18 cellular contexts compared by ENCODE assay signal in genomic region chr2:217467331-217467730, GRCh38.
"Had no signal": no experiment of that assay in that cellular context is flagged by ENCODE, and none has a peak within 500 bp of the region (broad histone marks: within the 10 kb centered on the region; RNA-seq: fewer than 3 reads in every experiment).

No MANE protein-coding gene starts in this region.

- H3K27ac Mint-ChIP-seq: activated naive CD8-positive, alpha-beta T cell treated with anti-CD3 and anti-CD28 coated beads, Interleukin-2, amount 50 U/mL, for 24 hours; T-cell had no signal

- H3K27me3 Mint-ChIP-seq: T-cell had no signal

- H3K9me3 ChIP-seq: gastrocnemius medialis, SK-N-SH had no signal

- H3K36me3 Mint-ChIP-seq: T-cell had no signal

- H3K9me3 Mint-ChIP-seq: activated naive CD8-positive, alpha-beta T cell treated with anti-CD3 and anti-CD28 coated beads, Interleukin-2, amount 50 U/mL, for 24 hours; T-cell had no signal

- DNase-seq: activated CD4-positive, alpha-beta T cell treated with anti-CD3 and anti-CD28 coated beads for 1 hour; activated CD4-positive, alpha-beta T cell treated with anti-CD3 and anti-CD28 coated beads, Interleukin-2, amount 50 U/mL, for 4 hours; activated naive CD4-positive, alpha-beta T cell treated with Interleukin-2 at 50 U/mL for 16 hours; activated naive CD8-positive, alpha-beta T cell treated with anti-CD3 and anti-CD28 coated beads, Interleukin-2, amount 50 U/mL, for 24 hours; activated T-cell treated with anti-CD3 and anti-CD28 coated beads for 4 hours; gastrocnemius medialis; heart right ventricle; left colon; SK-N-SH; small intestine; stimulated activated CD4-positive, alpha-beta T cell treated with anti-CD3 and anti-CD28 coated beads, Interleukin-4, amount 100 ng/mL, for 24 hours; stimulated activated naive CD4-positive, alpha-beta T cell; T-cell; T-helper 9 cell had no signal

- H3K27me3 ChIP-seq: gastrocnemius medialis, heart right ventricle, tibial nerve had no signal

- ATAC-seq: activated naive CD8-positive, alpha-beta T cell treated with anti-CD3 and anti-CD28 coated beads, Interleukin-2, amount 50 U/mL, for 24 hours; esophagus mucosa; gastrocnemius medialis; left colon; T-cell had no signal

- H3K4me3 Mint-ChIP-seq: activated naive CD8-positive, alpha-beta T cell treated with anti-CD3 and anti-CD28 coated beads, Interleukin-2, amount 50 U/mL, for 24 hours; T-cell had no signal

- H3K27ac ChIP-seq: gastrocnemius medialis, heart right ventricle, parathyroid adenoma had no signal

- H3K4me1 ChIP-seq: parathyroid adenoma had no signal

- H3K36me3 ChIP-seq: gastrocnemius medialis, heart right ventricle, tibial nerve had no signal

- H3K4me1 Mint-ChIP-seq: activated naive CD8-positive, alpha-beta T cell treated with anti-CD3 and anti-CD28 coated beads, Interleukin-2, amount 50 U/mL, for 24 hours; T-cell had no signal

- H3K4me3 ChIP-seq: gastrocnemius medialis, heart right ventricle, lung, tibial nerve had no signal
